10 cellular contexts compared by ENCODE assay signal in the genomic region with DNA sequence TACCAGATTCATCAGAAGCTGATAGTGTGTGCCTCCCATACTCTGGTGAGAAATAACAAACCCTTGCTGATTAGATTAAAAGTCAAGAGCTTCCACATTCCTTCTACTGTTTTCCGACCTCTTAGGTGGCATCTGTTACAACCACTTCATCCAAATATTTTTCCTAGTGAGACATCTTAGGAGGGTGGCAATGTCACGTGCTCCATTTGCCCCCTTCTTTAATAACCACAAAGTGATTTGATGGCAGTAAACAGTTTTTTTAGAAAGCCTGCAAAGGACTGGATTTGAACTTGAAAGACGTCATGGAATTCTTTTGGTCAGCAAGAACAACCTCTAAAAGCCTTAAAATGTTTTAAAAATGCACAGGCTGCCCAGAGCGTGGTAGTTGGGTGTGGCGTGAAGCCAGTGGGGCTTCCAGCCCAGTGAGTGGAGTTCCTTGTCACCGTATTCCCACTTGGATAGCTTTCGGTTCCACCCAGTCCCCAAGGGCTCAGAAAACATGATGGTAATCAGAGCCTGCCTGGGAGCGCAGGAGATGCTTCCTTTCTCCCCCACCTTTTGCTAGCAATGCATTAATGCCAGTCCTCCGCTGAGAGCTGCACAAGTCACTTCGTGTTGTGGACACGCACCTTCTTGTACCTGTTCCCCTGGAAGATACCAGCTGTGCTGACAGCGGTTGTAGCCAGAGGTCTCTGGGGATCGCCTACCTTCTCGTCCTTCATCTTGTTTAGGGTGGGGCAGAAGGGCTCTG.
A peak's percentile ranks its signal among the peaks of the same experiment; 100 is the strongest.
DNase-seq lines count a peak whose midpoint lies in the region; ATAC-seq and TF ChIP-seq lines count a peak whose summit lies in the region.
"Had no signal": no experiment of that assay in that cellular context is flagged by ENCODE, and none has a peak within 500 bp of the region (broad histone marks: within the 10 kb centered on the region; RNA-seq: fewer than 3 reads in every experiment).

No MANE protein-coding gene starts in this region.

- no peak overlapping the region for H3K4me3 Mint-ChIP-seq in stimulated activated effector memory CD8-positive, alpha-beta T cell treated with anti-CD3 and anti-CD28 coated beads, Interleukin-12 subunit alpha, Interleukin-12 subunit beta, amount 100 ng/mL, for 72 hours

- ATAC-seq in HG03432 (IDR thresholded peaks at IDR 0.05; ENCODE audit: unreplicated experiment): peak; percentile 5
- peak; percentile 66 to 75 for ATAC-seq in lower lobe of right lung
- ATAC-seq in stimulated activated effector memory CD8-positive, alpha-beta T cell treated with anti-CD3 and anti-CD28 coated beads, Interleukin-12 subunit alpha, Interleukin-12 subunit beta, amount 100 ng/mL, for 72 hours: no peak
- ATAC-seq in HG03025 (IDR thresholded peaks at IDR 0.05; ENCODE audit: low FRiP score, unreplicated experiment): no peak

- H3K27me3 ChIP-seq in lower lobe of right lung (ENCODE audit: low read depth): no peaks in the 10 kb centered on the region

- H3K4me3 ChIP-seq in lower lobe of right lung: peak overlapping the region; percentile 34

- H3K36me3 ChIP-seq in lower lobe of right lung: no peaks in the 10 kb centered on the region

- H3K4me1 ChIP-seq in lower lobe of right lung: peaks cover 26% of the 10 kb centered on the region

- H3K27ac ChIP-seq in lower lobe of right lung: peak overlapping the region; percentile 80

- no peaks in the 10 kb centered on the region for H3K9me3 ChIP-seq in lower lobe of right lung

- no peak for TF ChIP-seq CTCF in lower lobe of right lung (IDR thresholded peaks at IDR 0.05)

- H3K9me3 Mint-ChIP-seq in stimulated activated effector memory CD8-positive, alpha-beta T cell treated with anti-CD3 and anti-CD28 coated beads, Interleukin-12 subunit alpha, Interleukin-12 subunit beta, amount 100 ng/mL, for 72 hours: no peaks in the 10 kb centered on the region

- intact Hi-C loops in lower lobe of right lung (cut with DNase I): no loop called here

- H3K4me1 Mint-ChIP-seq in stimulated activated effector memory CD8-positive, alpha-beta T cell treated with anti-CD3 and anti-CD28 coated beads, Interleukin-12 subunit alpha, Interleukin-12 subunit beta, amount 100 ng/mL, for 72 hours: peaks cover 28% of the 10 kb centered on the region

- no peaks in the 10 kb centered on the region for H3K36me3 Mint-ChIP-seq in stimulated activated effector memory CD8-positive, alpha-beta T cell treated with anti-CD3 and anti-CD28 coated beads, Interleukin-12 subunit alpha, Interleukin-12 subunit beta, amount 100 ng/mL, for 72 hours

- H3K27ac Mint-ChIP-seq in stimulated activated effector memory CD8-positive, alpha-beta T cell treated with anti-CD3 and anti-CD28 coated beads, Interleukin-12 subunit alpha, Interleukin-12 subunit beta, amount 100 ng/mL, for 72 hours: no peak overlapping the region

- peak; percentile 72 for DNase-seq in A172 (ENCODE audit: low spot score)
- peak; percentile 98 for DNase-seq in astrocyte of the hippocampus (ENCODE audit: low read depth, low spot score)
- DNase-seq in lower lobe of right lung: no peak
- DNase-seq in NCI-H2227 treated with DMSO at 0.1 percent for 48 hours (lab: John Stamatoyannopoulos, UW): no peak
- DNase-seq in stimulated activated effector memory CD8-positive, alpha-beta T cell treated with anti-CD3 and anti-CD28 coated beads, Interleukin-12 subunit alpha, Interleukin-12 subunit beta, amount 100 ng/mL, for 72 hours (ENCODE audit: low spot score in 2 of 2): no peak
- DNase-seq in activated CD4-positive, alpha-beta T cell treated with anti-CD3 and anti-CD28 coated beads, Interleukin-2, amount 50 U/mL, for 4 hours: no peak
- DNase-seq: mesendoderm, NCI-H446 treated with DMSO at 0.1 percent for 48 hours had no signal

Comparison
In these comparisons a context has a peak if more than half of its experiments do, and no peak if none do; other contexts are left out.
1. DNase-seq: peak in A172 (single experiment) and astrocyte of the hippocampus (single experiment); none in lower lobe of right lung (single experiment), NCI-H2227 treated with DMSO at 0.1 percent for 48 hours (single experiment), stimulated activated effector memory CD8-positive, alpha-beta T cell treated with anti-CD3 and anti-CD28 coated beads, Interleukin-12 subunit alpha, Interleukin-12 subunit beta, amount 100 ng/mL, for 72 hours (0 of 2) and activated CD4-positive, alpha-beta T cell treated with anti-CD3 and anti-CD28 coated beads, Interleukin-2, amount 50 U/mL, for 4 hours (0 of 2).
2. ATAC-seq: peak in HG03432 (single experiment) and lower lobe of right lung (2 of 2); none in stimulated activated effector memory CD8-positive, alpha-beta T cell treated with anti-CD3 and anti-CD28 coated beads, Interleukin-12 subunit alpha, Interleukin-12 subunit beta, amount 100 ng/mL, for 72 hours (single experiment) and HG03025 (single experiment).